In genomic region chr13:28819748-28820098, GRCh38 we compare ENCODE assay signal across 8 cellular contexts.
DNase-seq lines count a peak whose midpoint lies in the region; FAIRE-seq lines count a peak whose summit lies in the region.

No MANE protein-coding gene starts in this region.

- H3K4me3 ChIP-seq in HAP-1, result peak overlapping the region; percentile 22; the same call in 1 of the 2 replicates

- H3K36me3 ChIP-seq in HAP-1 (replicated peaks), result no peaks in the 10 kb centered on the region

- in situ Hi-C loops in HAP-1 (cut with MboI; ENCODE audit: low sequenced_read_pairs), result no loop called here

- H3K4me1 ChIP-seq in HAP-1, result no peaks in the 10 kb centered on the region

- no peak for FAIRE-seq in RCC 7860 (lab: Jason Lieb, UNC)

- peak; percentile 57 for DNase-seq in EL
- DNase-seq in HAP-1 (ENCODE audit: low spot score in 2 of 2), result peak; percentile 38 to 78
- peak; percentile 17 for DNase-seq in NCI-H774 (lab: John Stamatoyannopoulos, UW)
- DNase-seq in activated effector memory CD4-positive, alpha-beta T cell treated with Interleukin-2 at 50 U/mL for 16 hours, result peak; percentile 25
- DNase-seq in globus pallidus (ENCODE audit: low spot score), result peak; percentile 29
- DNase-seq in posterior cingulate gyrus, result peak; percentile 28 to 95 (median 58)
- DNase-seq in foreskin melanocyte, result no peak
- DNase-seq in RCC 7860 (ENCODE audit: low spot score), result no peak

- H3K9me3 ChIP-seq in HAP-1, result no peaks in the 10 kb centered on the region

- H3K27me3 ChIP-seq in HAP-1 (ENCODE audit: low read depth), result peaks cover 23% of the 10 kb centered on the region

- intact Hi-C loops in posterior cingulate gyrus (cut with DNase I), result loop anchor here (2.0 kb wide), 1 partner anchor 549 kb away; no protein-coding TSS in a partner anchor

Comparison
In these comparisons a context has a peak if more than half of its experiments do, and no peak if none do; other contexts are left out.
1. DNase-seq: peak in EL (single experiment), HAP-1 (2 of 2), NCI-H774 (single experiment), activated effector memory CD4-positive, alpha-beta T cell treated with Interleukin-2 at 50 U/mL for 16 hours (single experiment), globus pallidus (single experiment) and posterior cingulate gyrus (10 of 10); none in foreskin melanocyte (single experiment) and RCC 7860 (single experiment).